In genomic region chr13:46058268-46058667, GRCh38 we compare ENCODE assay signal across 17 cellular contexts. TPM values are rescaled to one million over a fixed set of nuclear protein-coding genes. Genes with fewer than 3 reads are reported as not detected.
DNase-seq lines count a peak whose midpoint lies in the region; ATAC-seq and TF ChIP-seq lines count a peak whose summit lies in the region.
"Had no signal": no experiment of that assay in that cellular context is flagged by ENCODE, and none has a peak within 500 bp of the region (broad histone marks: within the 10 kb centered on the region; RNA-seq: fewer than 3 reads in every experiment).

No MANE protein-coding gene starts in this region.

- no TSS peak for BruUV-seq in A673 (replicated peaks; lab: Mats Ljungman, UMichigan)

- ATAC-seq in HG02759 (IDR thresholded peaks at IDR 0.05; ENCODE audit: unreplicated experiment): no peak
- no peak for ATAC-seq in stimulated activated memory B cell treated with anti-CD40 and anti-IgM and Interleukin-4, amounts not matched to agents 10 μg/mL and 1 μg/mL and 100 μg/mL, for 72 hours
- no peak for ATAC-seq in HG03442 (IDR thresholded peaks at IDR 0.05; ENCODE audit: unreplicated experiment)
- ATAC-seq: A549; CD8-positive, alpha-beta T cell had no signal

- H3K27me3 ChIP-seq in A673 (replicated peaks; ENCODE audit: insufficient read depth, low read depth, low read length, poor library complexity) (no peaks in the 10 kb centered on the region), layer of hippocampus (ENCODE audit: control insufficient read depth, insufficient read depth, low read length) (no peaks in the 10 kb centered on the region), WERI-Rb-1 (ENCODE audit: insufficient read depth, low read depth, severe bottlenecking) (no peaks in the 10 kb centered on the region)

- no peaks in the 10 kb centered on the region for H3K4me1 Mint-ChIP-seq in stimulated activated memory B cell treated with anti-CD40 and anti-IgM and Interleukin-4, amounts not matched to agents 10 μg/mL and 1 μg/mL and 100 μg/mL, for 72 hours

- DNase-seq in A673 (ENCODE audit: low spot score) (no peak), GM12865 (ENCODE audit: low read depth) (peak; percentile 14), SK-MEL-5 (ENCODE audit: low read depth, low spot score) (peak; percentile 46), WERI-Rb-1 (no peak)
- DNase-seq: CD8-positive, alpha-beta T cell; COR-L47; DND-41 had no signal

- H3K9me3 Mint-ChIP-seq in stimulated activated memory B cell treated with anti-CD40 and anti-IgM and Interleukin-4, amounts not matched to agents 10 μg/mL and 1 μg/mL and 100 μg/mL, for 72 hours: peaks cover 2% of the 10 kb centered on the region
- H3K9me3 Mint-ChIP-seq: CD14-positive monocyte, HFFc6 had no signal

- peaks cover 5% of the 10 kb centered on the region for H3K36me3 ChIP-seq in A673 (ENCODE audit: insufficient read depth, low read length, poor library complexity, severe bottlenecking)
- H3K36me3 ChIP-seq in WERI-Rb-1: no peaks in the 10 kb centered on the region

- POLR2A ChIA-PET in A673 (lab: Charles Lee; ENCODE audit: low non-redundant PET): interaction anchor here (0.6 kb wide), 1 partner anchor 68 kb away, joined by 3 read pairs; no protein-coding TSS in a partner anchor

- intact Hi-C loops in A673 (cut with micrococcal nuclease; ENCODE audit: unreplicated experiment): no loop called here

- H3K27ac ChIP-seq in A673 (ENCODE audit: low read depth, low read length, poor library complexity, severe bottlenecking) (peak overlapping the region; percentile 63), layer of hippocampus (ENCODE audit: low read depth, low read length) (peak overlapping the region; percentile 69), WERI-Rb-1 (no peak overlapping the region)
- H3K27ac ChIP-seq: A549, HL-60 had no signal

- TF ChIP-seq CTCF in A673 (conservative IDR thresholded peaks at IDR 0.05; ENCODE audit: low read depth, low read length) (no peak), GM12865 (IDR thresholded peaks at IDR 0.05; ENCODE audit: insufficient read depth, low read depth, low read length, missing control alignments) (no peak), WERI-Rb-1 (IDR thresholded peaks at IDR 0.05; ENCODE audit: low read depth, low read length) (no peak)

- H3K9me3 ChIP-seq in A673 (ENCODE audit: low read depth, low read length, poor library complexity, severe bottlenecking) (peaks cover 2% of the 10 kb centered on the region), WERI-Rb-1 (ENCODE audit: severe bottlenecking) (no peaks in the 10 kb centered on the region)
- H3K9me3 ChIP-seq: A549 had no signal

- no peak overlapping the region for H3K4me3 Mint-ChIP-seq in stimulated activated memory B cell treated with anti-CD40 and anti-IgM and Interleukin-4, amounts not matched to agents 10 μg/mL and 1 μg/mL and 100 μg/mL, for 72 hours
- H3K4me3 Mint-ChIP-seq: CD14-positive monocyte; CD8-positive, alpha-beta T cell; HFFc6 had no signal

- H3K4me3 ChIP-seq in A673 (ENCODE audit: low read depth, low read length, poor library complexity, severe bottlenecking) (no peak overlapping the region), GM12865 (ENCODE audit: low read depth, low read length) (no peak overlapping the region), WERI-Rb-1 (ENCODE audit: low read depth, low read length) (no peak overlapping the region)
- H3K4me3 ChIP-seq: A549 had no signal

- H3K36me3 Mint-ChIP-seq in stimulated activated memory B cell treated with anti-CD40 and anti-IgM and Interleukin-4, amounts not matched to agents 10 μg/mL and 1 μg/mL and 100 μg/mL, for 72 hours: no peaks in the 10 kb centered on the region
- H3K36me3 Mint-ChIP-seq: CD14-positive monocyte; CD8-positive, alpha-beta T cell had no signal

- H3K27ac Mint-ChIP-seq in stimulated activated memory B cell treated with anti-CD40 and anti-IgM and Interleukin-4, amounts not matched to agents 10 μg/mL and 1 μg/mL and 100 μg/mL, for 72 hours: no peak overlapping the region
- H3K27ac Mint-ChIP-seq: CD14-positive monocyte; CD8-positive, alpha-beta T cell had no signal

- peaks cover 8% of the 10 kb centered on the region for H3K27me3 Mint-ChIP-seq in stimulated activated memory B cell treated with anti-CD40 and anti-IgM and Interleukin-4, amounts not matched to agents 10 μg/mL and 1 μg/mL and 100 μg/mL, for 72 hours

- in situ Hi-C loops in SK-MEL-5 (cut with HindIII; ENCODE audit: low pct_unique_long_range_greater_than_20kb, low sequenced_read_pairs): no loop called here

- CTCF ChIA-PET in A673 (lab: Charles Lee): no interaction called here

- H3K4me1 ChIP-seq in A673 (ENCODE audit: insufficient read depth, low read length, poor library complexity, severe bottlenecking): peaks cover 43% of the 10 kb centered on the region

RNA-seq across cellular contexts. Expression of gene ZC3H13, which starts 5.7 kb away (rescaled TPM):
- total RNA-seq in A673 (2021): 373 and 378 TPM in 2 replicates
- total RNA-seq in SK-MEL-5 (2014; rRNA removed; shearing (Covaris generic)): 94.7 and 99.9 TPM in 2 replicates
- polyA plus RNA-seq in SK-MEL-5 (2015; cell fraction: cytosol; rRNA removed): 52.9 and 63.9 TPM in 2 replicates
- polyA plus RNA-seq in SK-MEL-5 (2015; cell fraction: nucleus; rRNA removed): 76.4 and 91.1 TPM in 2 replicates

RNA-seq across cellular contexts. Expression of gene CPB2, which starts 46.6 kb away (rescaled TPM):
- total RNA-seq in A673 (2021): 5.0 and 5.5 TPM in 2 replicates
- 0.55 and 0.93 TPM in 2 replicates for total RNA-seq in SK-MEL-5 (2014; rRNA removed; shearing (Covaris generic))
- polyA plus RNA-seq in SK-MEL-5 (2015; cell fraction: cytosol; rRNA removed): 0.21 and 0.41 TPM in 2 replicates
- polyA plus RNA-seq in SK-MEL-5 (2015; cell fraction: nucleus; rRNA removed): 0.41 TPM in 1 of 2 replicates, not detected in the other
- total RNA-seq: CD8-positive, alpha-beta T cell; H4; HFFc6 had no signal
- polyA plus RNA-seq: BJ had no signal

Comparison
In these comparisons a context has a peak if more than half of its experiments do, and no peak if none do; other contexts are left out.
1. DNase-seq: peak in GM12865 (single experiment) and SK-MEL-5 (single experiment); none in A673 (single experiment) and WERI-Rb-1 (single experiment).